9 cellular contexts compared by ENCODE assay signal in the genomic region with DNA sequence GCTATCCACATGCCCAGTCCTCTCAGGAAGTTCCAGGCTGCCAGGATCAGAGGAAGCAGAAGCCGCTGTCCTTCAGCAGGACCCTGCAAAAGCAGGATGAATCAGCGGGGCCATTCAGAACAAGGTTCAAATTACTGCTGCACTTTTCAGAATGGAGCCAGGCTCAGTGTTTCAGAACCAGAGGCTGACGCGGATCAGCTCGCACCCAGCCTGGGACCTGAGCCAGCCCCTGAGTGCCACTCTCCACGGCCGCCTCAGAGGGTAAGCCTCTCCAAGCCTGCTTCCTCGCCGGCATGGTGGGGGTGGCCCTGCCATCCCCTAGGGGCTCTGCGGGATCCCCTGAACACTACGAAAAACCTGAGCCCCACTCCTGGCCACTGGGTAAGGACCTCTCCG. TPM values are rescaled to one million over a fixed set of nuclear protein-coding genes. Genes with fewer than 3 reads are reported as not detected.
DNase-seq lines count a peak whose midpoint lies in the region; ATAC-seq lines count a peak whose summit lies in the region.
"Had no signal": no experiment of that assay in that cellular context is flagged by ENCODE, and none has a peak within 500 bp of the region (broad histone marks: within the 10 kb centered on the region; RNA-seq: fewer than 3 reads in every experiment).

No MANE protein-coding gene starts in this region.

- H2AFZ ChIP-seq in neuronal stem cell (ENCODE audit: low read length), result no peak overlapping the region

- H4K20me1 ChIP-seq in BLaER1 treated with 17β-estradiol and CSF1 and Interleukin-3, amounts not matched to agents 10 nM and 100 nM, result peaks cover 53 to 86% (median 76%) of the 10 kb centered on the region in 11 experiments

- H2BK5ac ChIP-seq in neuronal stem cell (ENCODE audit: low read length), result no peak overlapping the region

- no CpG with 5 or more reads among the region's 12 CpGs for WGBS in neuronal stem cell (ENCODE audit: extremely low coverage in 2 of 2, insufficient read length in 2 of 2, insufficient replicate concordance in 1 of 2), 2 donors

- H3K9ac ChIP-seq in BLaER1 treated with 17β-estradiol and CSF1 and Interleukin-3, amounts not matched to agents 10 nM and 100 nM, result peak overlapping the region in 9 of 11 experiments; percentile 22 to 54 (median 41); a peak in 14 of 22 replicates
- H3K9ac ChIP-seq in neuronal stem cell (ENCODE audit: low read depth, low read length, poor library complexity), result no peak overlapping the region

- peaks cover 0 to 19% (median under 1%) of the 10 kb centered on the region in 11 experiments; a peak in 4 of 22 replicates for H3K36me3 ChIP-seq in BLaER1 treated with 17β-estradiol and CSF1 and Interleukin-3, amounts not matched to agents 10 nM and 100 nM
- H3K36me3 ChIP-seq in neuronal stem cell (replicated peaks in 1 of 2; ENCODE audit: control insufficient read depth in 2 of 2, insufficient read depth in 2 of 2, low read length in 2 of 2), result peaks cover 2 to 17% of the 10 kb centered on the region in 2 donors

- H4K91ac ChIP-seq in neuronal stem cell (ENCODE audit: low read depth, low read length, poor library complexity), result no peak overlapping the region

- H3K27ac ChIP-seq in BLaER1 treated with 17β-estradiol and CSF1 and Interleukin-3, amounts not matched to agents 10 nM and 100 nM, result peak overlapping the region in 5 of 11 experiments; percentile 32 to 93 (median 48); a peak in 7 of 22 replicates
- H3K27ac ChIP-seq in neuronal stem cell (replicated peaks; ENCODE audit: low read length), result peak overlapping the region; percentile 11

- peaks cover 81 to 88% (median 86%) of the 10 kb centered on the region in 10 experiments for H3K4me1 ChIP-seq in BLaER1 treated with 17β-estradiol and CSF1 and Interleukin-3, amounts not matched to agents 10 nM and 100 nM
- H3K4me1 ChIP-seq in neuronal stem cell (ENCODE audit: control insufficient read depth in 2 of 2, insufficient read depth in 1 of 2, low read depth in 1 of 2, low read length in 2 of 2), result peaks cover 24 to 27% of the 10 kb centered on the region in 2 donors

- DNase-seq in NCI-H2196 treated with DMSO at 0.1 percent for 48 hours (lab: John Stamatoyannopoulos, UW; ENCODE audit: unreplicated experiment) (peak; percentile 2), fibroblast of peridontal ligament (ENCODE audit: extremely low read depth) (peak; percentile 59), neuronal stem cell (ENCODE audit: low spot score) (no peak), SKM-1 treated with dmso at 0.1 percent for 144 hours (lab: John Stamatoyannopoulos, UW; ENCODE audit: unreplicated experiment) (no peak), SW 1271 (lab: John Stamatoyannopoulos, UW) (no peak)
- DNase-seq: stimulated activated CD4-positive, alpha-beta T cell treated with anti-CD3 and anti-CD28 coated beads, Interleukin-4, amount 100 ng/mL, for 24 hours had no signal

- peak overlapping the region; percentile 17 for H4K8ac ChIP-seq in neuronal stem cell (ENCODE audit: low read depth, low read length)

- no peak overlapping the region for H3K23ac ChIP-seq in neuronal stem cell (ENCODE audit: low read depth, low read length, poor library complexity)

- H3K18ac ChIP-seq in neuronal stem cell (ENCODE audit: low read length), result peak overlapping the region; percentile 90

- no peaks in the 10 kb centered on the region for H3K9me3 ChIP-seq in BLaER1 treated with 17β-estradiol and CSF1 and Interleukin-3, amounts not matched to agents 10 nM and 100 nM (replicated peaks in 1 of 11)
- H3K9me3 ChIP-seq in neuronal stem cell (replicated peaks in 1 of 2; ENCODE audit: control insufficient read depth in 2 of 2, insufficient read depth in 1 of 2, low read depth in 1 of 2, low read length in 2 of 2), result no peaks in the 10 kb centered on the region

- peak overlapping the region in 1 of 10 experiments; percentile 7; a peak in 1 of 20 replicates for H3K4me3 ChIP-seq in BLaER1 treated with 17β-estradiol and CSF1 and Interleukin-3, amounts not matched to agents 10 nM and 100 nM
- H3K4me3 ChIP-seq in neuronal stem cell (ENCODE audit: low read length in 2 of 2), result no peak overlapping the region

- H3K14ac ChIP-seq in neuronal stem cell (ENCODE audit: low read length), result peak overlapping the region; percentile 49

- no peak overlapping the region for H3K4ac ChIP-seq in neuronal stem cell (ENCODE audit: low read length)

- peaks cover 11% of the 10 kb centered on the region for H3K79me1 ChIP-seq in neuronal stem cell (ENCODE audit: low read depth, low read length)

- no peaks in the 10 kb centered on the region for H3K27me3 ChIP-seq in BLaER1 treated with 17β-estradiol and CSF1 and Interleukin-3, amounts not matched to agents 10 nM and 100 nM
- no peaks in the 10 kb centered on the region for H3K27me3 ChIP-seq in neuronal stem cell (ENCODE audit: control insufficient read depth in 3 of 3, insufficient read depth in 3 of 3, low read depth in 1 of 3, low read length in 3 of 3)

- H2AK5ac ChIP-seq in neuronal stem cell (ENCODE audit: low read depth, low read length), result peak overlapping the region; percentile 100

- H3K4me2 ChIP-seq in BLaER1 treated with 17β-estradiol and CSF1 and Interleukin-3, amounts not matched to agents 10 nM and 100 nM, result peak overlapping the region; percentile 48 to 96 (median 89)
- H3K4me2 ChIP-seq in neuronal stem cell (ENCODE audit: insufficient read depth, low read length, poor library complexity, severe bottlenecking), result no peak overlapping the region

- peak overlapping the region; percentile 75 for H2BK15ac ChIP-seq in neuronal stem cell (ENCODE audit: low read length)

- H2BK120ac ChIP-seq in neuronal stem cell (ENCODE audit: low read depth, low read length), result peak overlapping the region; percentile 61

- H2BK12ac ChIP-seq in neuronal stem cell (ENCODE audit: low read length), result no peak overlapping the region

- ATAC-seq in GM18858 (IDR thresholded peaks at IDR 0.05; ENCODE audit: unreplicated experiment), result no peak
- ATAC-seq in GM21447 (IDR thresholded peaks at IDR 0.05; ENCODE audit: unreplicated experiment), result no peak

RNA-seq across cellular contexts. Expression of gene RASA3, which starts 24.7 kb away (rescaled TPM):
- polyA plus RNA-seq in neuronal stem cell (2013, experiment 1 of 2), result 9.5 TPM
- 8.9 TPM for polyA plus RNA-seq in neuronal stem cell (2013, experiment 2 of 2)

Comparison
In these comparisons a context has a peak if more than half of its experiments do, and no peak if none do; other contexts are left out.
1. DNase-seq: peak in NCI-H2196 treated with DMSO at 0.1 percent for 48 hours (single experiment) and fibroblast of peridontal ligament (single experiment); none in neuronal stem cell (single experiment), SKM-1 treated with dmso at 0.1 percent for 144 hours (single experiment) and SW 1271 (0 of 2).